Comparison of ENCODE assay signal across 8 cellular contexts in the genomic region with DNA sequence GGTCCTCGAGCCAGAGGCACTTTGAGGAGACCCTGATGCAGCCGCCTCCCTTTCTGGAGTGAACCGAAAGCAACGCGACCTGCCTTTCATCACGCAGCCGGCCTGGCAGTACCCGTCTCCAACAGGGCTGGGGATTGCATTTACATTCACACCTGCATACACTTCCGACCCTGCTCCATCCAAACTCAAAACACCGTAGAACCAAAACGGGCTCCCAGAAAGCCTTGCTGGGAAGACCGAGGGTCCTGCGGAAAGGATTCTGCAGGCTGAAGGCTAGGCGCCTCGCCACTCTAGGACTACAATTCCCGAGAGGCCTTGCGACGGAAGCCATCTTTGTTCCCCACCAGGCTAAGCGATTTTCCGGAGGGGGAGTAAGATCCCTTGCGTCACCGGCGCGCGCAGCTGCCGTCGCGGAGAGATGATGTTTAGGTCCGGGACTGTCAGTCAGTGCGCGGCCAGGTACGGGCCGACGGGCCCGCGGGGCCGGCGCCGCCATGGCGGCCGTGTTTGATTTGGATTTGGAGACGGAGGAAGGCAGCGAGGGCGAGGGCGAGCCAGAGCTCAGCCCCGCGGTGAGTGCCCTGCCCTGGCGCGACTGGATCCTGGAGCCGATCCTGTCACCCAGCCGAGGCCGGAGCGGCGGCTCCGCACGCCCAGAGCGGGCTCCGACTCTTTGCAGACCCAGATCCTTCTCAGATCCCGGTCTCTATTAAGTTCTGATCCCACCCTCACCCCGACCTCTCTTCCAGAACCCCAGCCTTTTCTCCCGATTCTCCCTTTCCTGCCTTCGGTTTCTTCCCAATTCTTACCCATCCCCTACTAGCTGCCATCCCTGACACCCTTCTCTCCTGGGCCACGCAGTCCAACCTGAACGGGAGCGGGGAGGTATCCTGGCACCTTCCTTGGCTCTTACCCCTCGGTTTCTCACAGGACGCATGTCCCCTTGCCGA. TPM values are rescaled to one million over a fixed set of nuclear protein-coding genes. Genes with fewer than 3 reads are reported as not detected.
DNase-seq lines count a peak whose midpoint lies in the region; ATAC-seq, FAIRE-seq and TF ChIP-seq lines count a peak whose summit lies in the region.

TSS of gene RPS6KB2 (plus strand) at position 443 of the 950 bp plus-strand sequence. CDS start at position 495, 52 bp downstream.

- DNase-seq in AG09309 (ENCODE audit: low read depth) (peak; percentile 88), NCI-H510A (lab: John Stamatoyannopoulos, UW) (peak; percentile 97), cerebellum (ENCODE audit: low spot score) (peak; percentile 98), keratinocyte (ENCODE audit: low read depth, low spot score) (peak; percentile 79)
- peak; percentile 99 for DNase-seq in activated CD4-positive, alpha-beta T cell treated with anti-CD3 and anti-CD28 coated beads for 1 hour
- DNase-seq in stimulated activated CD4-positive, alpha-beta T cell treated with anti-CD3 and anti-CD28 coated beads, Interleukin-15, amount 100 ng/mL, for 1 hour (ENCODE audit: low read depth in 1 of 2, low spot score in 1 of 2): peak; percentile 98 to 99

- no peak for TF ChIP-seq CTCF in AG09309 (IDR thresholded peaks at IDR 0.05; ENCODE audit: control insufficient read depth, insufficient read depth, low read depth, low read length, missing control alignments)
- TF ChIP-seq CTCF in keratinocyte (optimal IDR thresholded peaks at IDR 0.05 in 1 of 3, IDR thresholded peaks at IDR 0.05 in 1 of 3, conservative IDR thresholded peaks at IDR 0.05 in 1 of 3; ENCODE audit: extremely low read depth in 1 of 3, insufficient read depth in 2 of 3, low read length in 3 of 3): no peak

- peak within 1 kb of the TSS; percentile 97 for H3K9ac ChIP-seq in keratinocyte (ENCODE audit: control insufficient read depth, extremely low read depth, insufficient read depth, low read length)

- H2AFZ ChIP-seq in keratinocyte (ENCODE audit: control insufficient read depth, low read length): peak within 1 kb of the TSS; percentile 99

- H3K4me2 ChIP-seq in keratinocyte (ENCODE audit: control insufficient read depth, extremely low read depth, insufficient read depth, low read depth, low read length): peak within 1 kb of the TSS; percentile 98

- H3K4me3 ChIP-seq in AG09309 (ENCODE audit: control insufficient read depth, low read depth, low read length) (peak within 1 kb of the TSS; percentile 91), keratinocyte (ENCODE audit: control insufficient read depth in 2 of 3, extremely low read depth in 1 of 3, insufficient read depth in 2 of 3, low read depth in 1 of 3, low read length in 3 of 3) (peak within 1 kb of the TSS; percentile 77 to 98 (median 97))

- peaks cover 27% of the 10 kb centered on the region for H3K79me2 ChIP-seq in keratinocyte (ENCODE audit: control insufficient read depth, insufficient read depth, low read length)

- H3K4me1 ChIP-seq in keratinocyte (ENCODE audit: control insufficient read depth, extremely low read depth, insufficient read depth, low read length): peaks cover 19% of the 10 kb centered on the region

- H3K27me3 ChIP-seq in keratinocyte (ENCODE audit: control insufficient read depth, extremely low read depth, insufficient read depth, low read length): no peaks in the 10 kb centered on the region

- H3K36me3 ChIP-seq in keratinocyte (ENCODE audit: control insufficient read depth in 2 of 2, extremely low read depth in 1 of 2, insufficient read depth in 2 of 2, low read length in 2 of 2): peaks cover 15 to 28% of the 10 kb centered on the region in 2 experiments

- H3K9me1 ChIP-seq in keratinocyte (ENCODE audit: control insufficient read depth, extremely low read depth, insufficient read depth, low read length): no peaks in the 10 kb centered on the region

- dilution Hi-C loops in keratinocyte (cut with MboI; ENCODE audit: extremely low pct_ligation_motif_present, low sequenced_read_pairs): no loop called here

- H4K20me1 ChIP-seq in keratinocyte (ENCODE audit: control insufficient read depth, extremely low read depth, insufficient read depth, low read length): no peaks in the 10 kb centered on the region

- peak; percentile 86 for FAIRE-seq in keratinocyte (lab: Jason Lieb, UNC)

- H3K9me3 ChIP-seq in keratinocyte (ENCODE audit: control insufficient read depth, low read depth, low read length): no peaks in the 10 kb centered on the region

- ATAC-seq in GM19035 (IDR thresholded peaks at IDR 0.05; ENCODE audit: unreplicated experiment) (peak; percentile 88), HG03378 (IDR thresholded peaks at IDR 0.05; ENCODE audit: unreplicated experiment) (peak; percentile 72)

- H3K27ac ChIP-seq in keratinocyte (ENCODE audit: control insufficient read depth, insufficient read depth, low read length): peak within 1 kb of the TSS; percentile 90

RNA-seq across cellular contexts. Expression of gene RPS6KB2, which starts in this region (rescaled TPM):
- total RNA-seq in cerebellum: 15.8 TPM
- polyA plus RNA-seq in keratinocyte: 59.5 to 83.0 TPM (median 61.4 TPM) in 3 replicates
- 31.4 TPM for polyA plus RNA-seq in keratinocyte (2011; ENCODE audit: low read depth)
- 59.2 and 96.9 TPM in 2 replicates for polyA plus RNA-seq in keratinocyte (2011; cell fraction: cytosol; rRNA removed)
- 58.7 and 66.4 TPM in 2 replicates for polyA plus RNA-seq in keratinocyte (2011; cell fraction: nucleus; rRNA removed)
- polyA plus RNA-seq in keratinocyte (2012; ENCODE audit: low replicate concordance): 62.6 and 62.9 TPM in 2 replicates
- 74.5 to 116 TPM (median 91.3 TPM) in 3 replicates for polyA minus RNA-seq in keratinocyte
- 93.2 TPM for polyA minus RNA-seq in keratinocyte (2011; cell fraction: cytosol; rRNA and poly(A)+ RNA removed)
- 25.1 and 36.3 TPM in 2 replicates for polyA minus RNA-seq in keratinocyte (2011; cell fraction: nucleus; rRNA and poly(A)+ RNA removed)

Comparison
In these comparisons a context has a peak if more than half of its experiments do, and no peak if none do; other contexts are left out.
1. Peak in every context shown above with its lines: DNase-seq, ATAC-seq, H3K4me3 ChIP-seq and H3K27ac ChIP-seq.